In genomic region chr19:12333162-12334159, GRCh38 we compare ENCODE assay signal across 8 cellular contexts. TPM values are rescaled to one million over a fixed set of nuclear protein-coding genes. Genes with fewer than 3 reads are reported as not detected.
DNase-seq lines count a peak whose midpoint lies in the region; ATAC-seq and TF ChIP-seq lines count a peak whose summit lies in the region.

TSS of gene ZNF563 (minus strand) at chr19:12333633. CDS start at chr19:12333482, 151 bp downstream.

- POLR2A ChIA-PET in activated CD4-positive, alpha-beta T cell treated with anti-CD3 and anti-CD28 coated beads for 36 hours (lab: Charles Lee): interaction anchor here (0.5 to 1.8 kb wide), 9 partner anchors 9 to 270 kb away, joined by 3 to 9 read pairs (median 5); partner anchors contain the start of genes ZNF44, ZNF442 and ZNF799

- DNase-seq in NCI-H2196 treated with DMSO at 0.1 percent for 48 hours (lab: John Stamatoyannopoulos, UW; ENCODE audit: unreplicated experiment) (peak; percentile 81), chondrocyte (ENCODE audit: low spot score) (peak; percentile 98), kidney epithelial cell (ENCODE audit: low read depth) (peak; percentile 75)
- peak; percentile 99 for DNase-seq in activated CD4-positive, alpha-beta T cell treated with anti-CD3 and anti-CD28 coated beads for 36 hours
- peak; percentile 95 to 98 for DNase-seq in stimulated activated CD4-positive, alpha-beta T cell treated with anti-CD3 and anti-CD28 coated beads, Interleukin-15, amount 100 ng/mL, for 1 hour (ENCODE audit: low read depth in 1 of 2, low spot score in 1 of 2)

- H3K4me3 Mint-ChIP-seq in activated CD4-positive, alpha-beta T cell treated with anti-CD3 and anti-CD28 coated beads for 36 hours: peak within 1 kb of the TSS; percentile 78
- H3K4me3 Mint-ChIP-seq in chondrocyte (ENCODE audit: unreplicated experiment): peak within 1 kb of the TSS; percentile 94

- H3K4me3 ChIP-seq in kidney epithelial cell (ENCODE audit: low read depth, low read length): peak within 1 kb of the TSS; percentile 68

- CTCF ChIA-PET in activated CD4-positive, alpha-beta T cell treated with anti-CD3 and anti-CD28 coated beads for 36 hours (lab: Charles Lee): interaction anchor here (0.5 to 1.4 kb wide), 6 partner anchors 10 to 415 kb away, joined by 3 to 5 read pairs (median 4); partner anchors contain the start of genes ZNF44 and ZNF442

- TF ChIP-seq CTCF in 22Rv1 (IDR thresholded peaks at IDR 0.05) (no peak), chondrocyte (IDR thresholded peaks at IDR 0.05) (no peak), kidney epithelial cell (IDR thresholded peaks at IDR 0.05; ENCODE audit: insufficient read depth, low read length, poor library complexity, severe bottlenecking) (no peak)

- intact Hi-C loops in activated CD4-positive, alpha-beta T cell treated with anti-CD3 and anti-CD28 coated beads for 36 hours (cut with DNase I, micrococcal nuclease): loop anchor here (1.0 to 5.0 kb wide), 13 partner anchors 32 to 408 kb away; partner anchors contain the start of genes ZNF44 (in 2 of the 2), ZNF442 (in 2 of the 2), DHPS (in 1 of the 2) and ZNF136 (in 1 of the 2)

- ATAC-seq in GM18520 (IDR thresholded peaks at IDR 0.05; ENCODE audit: unreplicated experiment) (peak; percentile 87), HG03060 (IDR thresholded peaks at IDR 0.05; ENCODE audit: low read depth, unreplicated experiment) (peak; percentile 75)
- peak; percentile 93 for ATAC-seq in activated CD4-positive, alpha-beta T cell treated with anti-CD3 and anti-CD28 coated beads for 36 hours

- peaks cover 2% of the 10 kb centered on the region for H3K36me3 Mint-ChIP-seq in activated CD4-positive, alpha-beta T cell treated with anti-CD3 and anti-CD28 coated beads for 36 hours (ENCODE audit: low read depth)
- H3K36me3 Mint-ChIP-seq in chondrocyte (ENCODE audit: low read depth): no peaks in the 10 kb centered on the region

- H3K36me3 ChIP-seq in kidney epithelial cell (ENCODE audit: control insufficient read depth, insufficient read depth, low read length): no peaks in the 10 kb centered on the region

- peak within 1 kb of the TSS; percentile 98 for H3K27ac Mint-ChIP-seq in activated CD4-positive, alpha-beta T cell treated with anti-CD3 and anti-CD28 coated beads for 36 hours
- H3K27ac Mint-ChIP-seq in chondrocyte (ENCODE audit: unreplicated experiment): peak within 1 kb of the TSS; percentile 95

- H3K4me1 Mint-ChIP-seq in activated CD4-positive, alpha-beta T cell treated with anti-CD3 and anti-CD28 coated beads for 36 hours: peaks cover 32% of the 10 kb centered on the region
- peaks cover 11% of the 10 kb centered on the region for H3K4me1 Mint-ChIP-seq in chondrocyte (ENCODE audit: low read depth)

- H3K9me3 Mint-ChIP-seq in activated CD4-positive, alpha-beta T cell treated with anti-CD3 and anti-CD28 coated beads for 36 hours (ENCODE audit: low read depth): no peaks in the 10 kb centered on the region
- no peaks in the 10 kb centered on the region for H3K9me3 Mint-ChIP-seq in chondrocyte (ENCODE audit: low read depth)

- no peaks in the 10 kb centered on the region for H3K27me3 ChIP-seq in kidney epithelial cell (ENCODE audit: control insufficient read depth, insufficient read depth, low read length)

- H3K27ac ChIP-seq in 22Rv1: peak within 1 kb of the TSS; percentile 77

- H3K27me3 Mint-ChIP-seq in activated CD4-positive, alpha-beta T cell treated with anti-CD3 and anti-CD28 coated beads for 36 hours: no peaks in the 10 kb centered on the region
- no peaks in the 10 kb centered on the region for H3K27me3 Mint-ChIP-seq in chondrocyte (ENCODE audit: low read depth)

RNA-seq across cellular contexts. Expression of gene ZNF563, which starts in this region (rescaled TPM):
- total RNA-seq in activated CD4-positive, alpha-beta T cell treated with anti-CD3 and anti-CD28 coated beads for 36 hours: 1 to 10 TPM; 6.6 to 6.7 TPM
- 1.2 to 2.5 TPM (median 2.5 TPM) in 3 replicates for total RNA-seq in chondrocyte
- 0.75 and 3.7 TPM in 2 replicates for total RNA-seq in kidney epithelial cell

Comparison
In these comparisons a context has a peak if more than half of its experiments do, and no peak if none do; other contexts are left out.
1. Peak in every context shown above with its lines: DNase-seq, ATAC-seq, H3K4me3 ChIP-seq and H3K27ac ChIP-seq.